Comparison of ENCODE assay signal across 1 cellular context in genomic region chr10:95663496-95663895, GRCh38.
TF ChIP-seq lines count a peak whose summit lies in the region.

No MANE protein-coding gene starts in this region.

TF ChIP-seq in IMR-90, 13 proteins besides CTCF, POLR2A, EP300 and RAD21 (continued from another document):
- TF ChIP-seq RFX5 (IDR thresholded peaks at IDR 0.05; ENCODE audit: low read depth, low read length) (no peak), FOS (IDR thresholded peaks at IDR 0.05; ENCODE audit: low read depth, low read length) (no peak)
- TF ChIP-seq, protein P1, sequence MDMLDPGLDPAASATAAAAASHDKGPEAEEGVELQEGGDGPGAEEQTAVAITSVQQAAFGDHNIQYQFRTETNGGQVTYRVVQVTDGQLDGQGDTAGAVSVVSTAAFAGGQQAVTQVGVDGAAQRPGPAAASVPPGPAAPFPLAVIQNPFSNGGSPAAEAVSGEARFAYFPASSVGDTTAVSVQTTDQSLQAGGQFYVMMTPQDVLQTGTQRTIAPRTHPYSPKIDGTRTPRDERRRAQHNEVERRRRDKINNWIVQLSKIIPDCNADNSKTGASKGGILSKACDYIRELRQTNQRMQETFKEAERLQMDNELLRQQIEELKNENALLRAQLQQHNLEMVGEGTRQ (IDR thresholded peaks at IDR 0.05; ENCODE audit: low read depth, low read length) = no peak
